Comparison of ENCODE assay signal across 8 cellular contexts in genomic region chr5:101977729-101978345, GRCh38.
DNase-seq lines count a peak whose midpoint lies in the region; ATAC-seq and TF ChIP-seq lines count a peak whose summit lies in the region.

No MANE protein-coding gene starts in this region.

- WGBS in liver: 2% methylated on average over 1 of the region's 1 CpG

- H3K27me3 ChIP-seq in liver (ENCODE audit: control insufficient read depth in 4 of 4, insufficient read depth in 4 of 4, low read length in 3 of 4): no peaks in the 10 kb centered on the region

- no peaks in the 10 kb centered on the region for H3K9me3 ChIP-seq in liver (ENCODE audit: control insufficient read depth in 4 of 4, low read length in 3 of 4)

- no peak overlapping the region for H3K27ac ChIP-seq in liver (ENCODE audit: low read depth in 1 of 2, low read length in 2 of 2)

- H3K4me3 ChIP-seq in astrocyte of the spinal cord (ENCODE audit: low read depth, low read length) (no peak overlapping the region), liver (ENCODE audit: low read depth in 1 of 3, low read length in 3 of 3) (no peak overlapping the region)

- no peak overlapping the region for H3K9ac ChIP-seq in liver (ENCODE audit: low read depth in 1 of 2, low read length in 2 of 2)

- H3K36me3 ChIP-seq in liver (ENCODE audit: control insufficient read depth in 4 of 4, insufficient read depth in 3 of 4, low read depth in 1 of 4, low read length in 3 of 4): no peaks in the 10 kb centered on the region

- in situ Hi-C loops in Caki2 (cut with HindIII; ENCODE audit: low pct_unique_long_range_greater_than_20kb, low sequenced_read_pairs): no loop called here
- in situ Hi-C loops in astrocyte of the spinal cord (cut with HindIII; ENCODE audit: low sequenced_read_pairs): no loop called here

- ATAC-seq in GM19324 (IDR thresholded peaks at IDR 0.05; ENCODE audit: low FRiP score, unreplicated experiment): peak; percentile 84
- peak; percentile 93 for ATAC-seq in HG03139 (IDR thresholded peaks at IDR 0.05; ENCODE audit: unreplicated experiment)

- no peaks in the 10 kb centered on the region for H3K4me1 ChIP-seq in liver (ENCODE audit: control insufficient read depth in 4 of 4, insufficient read depth in 4 of 4, low read length in 3 of 4)

- peak; percentile 86 to 89 for TF ChIP-seq RAD21 in liver (IDR thresholded peaks at IDR 0.05)

- DNase-seq in Caki2 (ENCODE audit: low read depth) (peak; percentile 10), NCI-H2196 treated with DMSO at 0.1 percent for 48 hours (lab: John Stamatoyannopoulos, UW; ENCODE audit: unreplicated experiment) (peak; percentile 80), astrocyte of the spinal cord (ENCODE audit: low read depth, low spot score) (peak; percentile 63)
- no peak for DNase-seq in activated CD8-positive, alpha-beta memory T cell treated with anti-CD3 and anti-CD28 coated beads, Interleukin-2, amount 50 U/mL, for 4 hours
- no peak for DNase-seq in activated CD4-positive, alpha-beta T cell treated with anti-CD3 and anti-CD28 coated beads, Interleukin-2, amount 50 U/mL, for 1 hour

- TF ChIP-seq CTCF in astrocyte of the spinal cord (IDR thresholded peaks at IDR 0.05; ENCODE audit: low read depth, low read length): peak; percentile 60
- TF ChIP-seq CTCF in liver (IDR thresholded peaks at IDR 0.05; ENCODE audit: low read depth, low read length, missing input control): peak; percentile 60

TF ChIP-seq in liver, 16 proteins besides CTCF, POLR2A, EP300 and RAD21:
- no peak for TF ChIP-seq FOXA1 (IDR thresholded peaks at IDR 0.05)
- no peak for TF ChIP-seq TAF1 (conservative IDR thresholded peaks at IDR 0.05)
- TF ChIP-seq YY1 (IDR thresholded peaks at IDR 0.05): no peak
- no peak for TF ChIP-seq JUND (IDR thresholded peaks at IDR 0.05)
- TF ChIP-seq NR2F2 (IDR thresholded peaks at IDR 0.05): no peak
- no peak for TF ChIP-seq MAX (IDR thresholded peaks at IDR 0.05)
- no peak for TF ChIP-seq HNF4G (IDR thresholded peaks at IDR 0.05)
- no peak for TF ChIP-seq HNF4A (conservative IDR thresholded peaks at IDR 0.05)
- TF ChIP-seq RXRA (IDR thresholded peaks at IDR 0.05): no peak
- TF ChIP-seq EGR1 (IDR thresholded peaks at IDR 0.05; ENCODE audit: low read depth in 2 of 2): no peak
- no peak for TF ChIP-seq REST (IDR thresholded peaks at IDR 0.05)
- TF ChIP-seq SP1 (IDR thresholded peaks at IDR 0.05): no peak
- TF ChIP-seq, protein P1, sequence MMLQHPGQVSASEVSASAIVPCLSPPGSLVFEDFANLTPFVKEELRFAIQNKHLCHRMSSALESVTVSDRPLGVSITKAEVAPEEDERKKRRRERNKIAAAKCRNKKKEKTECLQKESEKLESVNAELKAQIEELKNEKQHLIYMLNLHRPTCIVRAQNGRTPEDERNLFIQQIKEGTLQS (IDR thresholded peaks at IDR 0.05): no peak
- TF ChIP-seq FOXA2 (IDR thresholded peaks at IDR 0.05): no peak
- TF ChIP-seq, protein P2, sequence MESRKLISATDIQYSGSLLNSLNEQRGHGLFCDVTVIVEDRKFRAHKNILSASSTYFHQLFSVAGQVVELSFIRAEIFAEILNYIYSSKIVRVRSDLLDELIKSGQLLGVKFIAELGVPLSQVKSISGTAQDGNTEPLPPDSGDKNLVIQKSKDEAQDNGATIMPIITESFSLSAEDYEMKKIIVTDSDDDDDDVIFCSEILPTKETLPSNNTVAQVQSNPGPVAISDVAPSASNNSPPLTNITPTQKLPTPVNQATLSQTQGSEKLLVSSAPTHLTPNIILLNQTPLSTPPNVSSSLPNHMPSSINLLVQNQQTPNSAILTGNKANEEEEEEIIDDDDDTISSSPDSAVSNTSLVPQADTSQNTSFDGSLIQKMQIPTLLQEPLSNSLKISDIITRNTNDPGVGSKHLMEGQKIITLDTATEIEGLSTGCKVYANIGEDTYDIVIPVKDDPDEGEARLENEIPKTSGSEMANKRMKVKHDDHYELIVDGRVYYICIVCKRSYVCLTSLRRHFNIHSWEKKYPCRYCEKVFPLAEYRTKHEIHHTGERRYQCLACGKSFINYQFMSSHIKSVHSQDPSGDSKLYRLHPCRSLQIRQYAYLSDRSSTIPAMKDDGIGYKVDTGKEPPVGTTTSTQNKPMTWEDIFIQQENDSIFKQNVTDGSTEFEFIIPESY (IDR thresholded peaks at IDR 0.05): no peak
TF ChIP-seq in liver: peak in this region for 0.

Comparison
In these comparisons a context has a peak if more than half of its experiments do, and no peak if none do; other contexts are left out.
1. DNase-seq: peak in Caki2 (single experiment), NCI-H2196 treated with DMSO at 0.1 percent for 48 hours (single experiment) and astrocyte of the spinal cord (single experiment); none in activated CD8-positive, alpha-beta memory T cell treated with anti-CD3 and anti-CD28 coated beads, Interleukin-2, amount 50 U/mL, for 4 hours (single experiment) and activated CD4-positive, alpha-beta T cell treated with anti-CD3 and anti-CD28 coated beads, Interleukin-2, amount 50 U/mL, for 1 hour (single experiment).